In genomic region chr2:106105151-106105922, GRCh38 we compare ENCODE assay signal across 26 cellular contexts.
A peak's percentile ranks its signal among the peaks of the same experiment; 100 is the strongest.
DNase-seq lines count a peak whose midpoint lies in the region; ATAC-seq, FAIRE-seq and TF ChIP-seq lines count a peak whose summit lies in the region.
"Had no signal": no experiment of that assay in that cellular context is flagged by ENCODE, and none has a peak within 500 bp of the region (broad histone marks: within the 10 kb centered on the region; RNA-seq: fewer than 3 reads in every experiment).

No MANE protein-coding gene starts in this region.

- H3K4me1 Mint-ChIP-seq in activated T-cell treated with anti-CD3 and anti-CD28 coated beads, Interleukin-2, amount 50 U/mL, for 24 hours (ENCODE audit: low read depth), result peaks cover 4% of the 10 kb centered on the region
- H3K4me1 Mint-ChIP-seq in activated T-cell treated with anti-CD3 and anti-CD28 coated beads, Interleukin-2, amount 50 U/mL, for 72 hours (ENCODE audit: low read depth), result no peaks in the 10 kb centered on the region
- H3K4me1 Mint-ChIP-seq in GM23338, result no peaks in the 10 kb centered on the region
- H3K4me1 Mint-ChIP-seq in activated T-helper 1 cell treated with anti-CD3 and anti-CD28 coated beads, Interleukin-12 subunit alpha, Interleukin-12 subunit beta, Interleukin-2, Interleukin-4 antibody, amounts not matched to agents 30 ng/mL and 10 ng/mL and 1 ng/mL, durations not matched to agents 14 hours and 24 hours and 36 hours (ENCODE audit: low read depth), result peaks cover 16% of the 10 kb centered on the region
- H3K4me1 Mint-ChIP-seq in stimulated activated naive B cell treated with anti-CD40 and anti-IgM and Interleukin-4, amounts not matched to agents 10 μg/mL and 1 μg/mL and 100 μg/mL, for 72 hours, result peaks cover 17 to 28% of the 10 kb centered on the region in 2 donors
- peaks cover 0 to 8% of the 10 kb centered on the region in 2 donors for H3K4me1 Mint-ChIP-seq in natural killer cell treated with Interleukin-12 subunit alpha and Interleukin-12 subunit beta and Interleukin-15 and Interleukin-18, amount 100 ng/mL, for 72 hours (ENCODE audit: low read depth in 2 of 2)

- no peaks in the 10 kb centered on the region for H3K4me1 ChIP-seq in GM23338 (ENCODE audit: insufficient read depth)
- H3K4me1 ChIP-seq: Peyer's patch, prostate gland had no signal

- H2AFZ ChIP-seq in GM23338, result no peak overlapping the region
- H2AFZ ChIP-seq: GM23248 had no signal

- no peak for FAIRE-seq in HTR-8/SVneo (lab: Jason Lieb, UNC)

- no peaks in the 10 kb centered on the region for H3F3A ChIP-seq in GM23338 (replicated peaks; ENCODE audit: low read depth)

- no peak overlapping the region for H3K4me3 ChIP-seq in GM23338
- H3K4me3 ChIP-seq: GM23248, Peyer's patch, prostate gland, sigmoid colon, tibial nerve had no signal

- no peak for ATAC-seq in activated T-cell treated with anti-CD3 and anti-CD28 coated beads, Interleukin-2, amount 50 U/mL, for 72 hours (replicated peaks in 1 of 2)
- no peak for ATAC-seq in GM23338
- ATAC-seq in stimulated activated naive B cell treated with anti-CD40 and anti-IgM and Interleukin-4, amounts not matched to agents 10 μg/mL and 1 μg/mL and 100 μg/mL, for 72 hours (replicated peaks), result no peak
- no peak for ATAC-seq in natural killer cell treated with Interleukin-12 subunit alpha and Interleukin-12 subunit beta and Interleukin-15 and Interleukin-18, amount 100 ng/mL, for 72 hours

- peak overlapping the region; percentile 55; the same call in 1 of the 2 replicates for H3K27ac ChIP-seq in GM23338 (ENCODE audit: low read depth)
- H3K27ac ChIP-seq: GM23248, Peyer's patch, prostate gland, sigmoid colon, tibial nerve had no signal

- no peaks in the 10 kb centered on the region for H3K27me3 ChIP-seq in GM23338 (ENCODE audit: insufficient read depth)
- H3K27me3 ChIP-seq: Peyer's patch, sigmoid colon, tibial nerve had no signal

- H3K36me3 ChIP-seq in GM23338 (ENCODE audit: insufficient read depth), result peaks cover 2% of the 10 kb centered on the region; the same call in 1 of the 2 replicates
- H3K36me3 ChIP-seq: prostate gland had no signal

- H4K20me1 ChIP-seq in GM23338 (replicated peaks; ENCODE audit: insufficient read depth), result peaks cover 9% of the 10 kb centered on the region

- H3K79me2 ChIP-seq in GM23338 (replicated peaks; ENCODE audit: insufficient read depth), result no peaks in the 10 kb centered on the region

- intact Hi-C loops in activated T-helper 1 cell treated with anti-CD3 and anti-CD28 coated beads, Interleukin-12 subunit alpha, Interleukin-12 subunit beta, Interleukin-2, Interleukin-4 antibody, amounts not matched to agents 30 ng/mL and 10 ng/mL and 1 ng/mL, durations not matched to agents 14 hours and 24 hours and 36 hours (cut with micrococcal nuclease), result loop anchor here (2.0 to 5.0 kb wide), 3 partner anchors 37 to 477 kb away; no protein-coding TSS in a partner anchor

- H3K9me2 ChIP-seq in GM23338 (ENCODE audit: insufficient read depth), result no peaks in the 10 kb centered on the region

- H3K27me3 Mint-ChIP-seq in activated T-cell treated with anti-CD3 and anti-CD28 coated beads, Interleukin-2, amount 50 U/mL, for 24 hours, result no peaks in the 10 kb centered on the region
- no peaks in the 10 kb centered on the region for H3K27me3 Mint-ChIP-seq in activated T-cell treated with anti-CD3 and anti-CD28 coated beads, Interleukin-2, amount 50 U/mL, for 72 hours (ENCODE audit: low read depth)
- peaks cover 2% of the 10 kb centered on the region for H3K27me3 Mint-ChIP-seq in GM23338 (ENCODE audit: insufficient read depth, low read depth, poor library complexity)
- H3K27me3 Mint-ChIP-seq in activated T-helper 1 cell treated with anti-CD3 and anti-CD28 coated beads, Interleukin-12 subunit alpha, Interleukin-12 subunit beta, Interleukin-2, Interleukin-4 antibody, amounts not matched to agents 30 ng/mL and 10 ng/mL and 1 ng/mL, durations not matched to agents 14 hours and 24 hours and 36 hours (ENCODE audit: insufficient read depth), result no peaks in the 10 kb centered on the region
- H3K27me3 Mint-ChIP-seq in stimulated activated naive B cell treated with anti-CD40 and anti-IgM and Interleukin-4, amounts not matched to agents 10 μg/mL and 1 μg/mL and 100 μg/mL, for 72 hours, result no peaks in the 10 kb centered on the region
- H3K27me3 Mint-ChIP-seq in natural killer cell treated with Interleukin-12 subunit alpha and Interleukin-12 subunit beta and Interleukin-15 and Interleukin-18, amount 100 ng/mL, for 72 hours, result no peaks in the 10 kb centered on the region
- H3K27me3 Mint-ChIP-seq: B cell had no signal

- peaks cover 47% of the 10 kb centered on the region for H3K36me3 Mint-ChIP-seq in activated T-cell treated with anti-CD3 and anti-CD28 coated beads, Interleukin-2, amount 50 U/mL, for 24 hours (ENCODE audit: low read depth)
- H3K36me3 Mint-ChIP-seq in activated T-cell treated with anti-CD3 and anti-CD28 coated beads, Interleukin-2, amount 50 U/mL, for 72 hours (ENCODE audit: insufficient read depth in 2 of 2), result peaks cover 0 to 3% of the 10 kb centered on the region in 2 donors
- peaks cover 26% of the 10 kb centered on the region for H3K36me3 Mint-ChIP-seq in GM23338 (ENCODE audit: low read depth)
- H3K36me3 Mint-ChIP-seq in activated T-helper 1 cell treated with anti-CD3 and anti-CD28 coated beads, Interleukin-12 subunit alpha, Interleukin-12 subunit beta, Interleukin-2, Interleukin-4 antibody, amounts not matched to agents 30 ng/mL and 10 ng/mL and 1 ng/mL, durations not matched to agents 14 hours and 24 hours and 36 hours (ENCODE audit: low read depth), result peaks cover 9% of the 10 kb centered on the region
- peaks cover 17 to 35% of the 10 kb centered on the region in 2 donors for H3K36me3 Mint-ChIP-seq in stimulated activated naive B cell treated with anti-CD40 and anti-IgM and Interleukin-4, amounts not matched to agents 10 μg/mL and 1 μg/mL and 100 μg/mL, for 72 hours
- no peaks in the 10 kb centered on the region for H3K36me3 Mint-ChIP-seq in natural killer cell treated with Interleukin-12 subunit alpha and Interleukin-12 subunit beta and Interleukin-15 and Interleukin-18, amount 100 ng/mL, for 72 hours

- H3K9me3 Mint-ChIP-seq in activated T-cell treated with anti-CD3 and anti-CD28 coated beads, Interleukin-2, amount 50 U/mL, for 24 hours, result no peaks in the 10 kb centered on the region
- H3K9me3 Mint-ChIP-seq in activated T-cell treated with anti-CD3 and anti-CD28 coated beads, Interleukin-2, amount 50 U/mL, for 72 hours, result no peaks in the 10 kb centered on the region
- no peaks in the 10 kb centered on the region for H3K9me3 Mint-ChIP-seq in GM23338
- no peaks in the 10 kb centered on the region for H3K9me3 Mint-ChIP-seq in activated T-helper 1 cell treated with anti-CD3 and anti-CD28 coated beads, Interleukin-12 subunit alpha, Interleukin-12 subunit beta, Interleukin-2, Interleukin-4 antibody, amounts not matched to agents 30 ng/mL and 10 ng/mL and 1 ng/mL, durations not matched to agents 14 hours and 24 hours and 36 hours
- no peaks in the 10 kb centered on the region for H3K9me3 Mint-ChIP-seq in stimulated activated naive B cell treated with anti-CD40 and anti-IgM and Interleukin-4, amounts not matched to agents 10 μg/mL and 1 μg/mL and 100 μg/mL, for 72 hours
- no peaks in the 10 kb centered on the region for H3K9me3 Mint-ChIP-seq in natural killer cell treated with Interleukin-12 subunit alpha and Interleukin-12 subunit beta and Interleukin-15 and Interleukin-18, amount 100 ng/mL, for 72 hours
- H3K9me3 Mint-ChIP-seq: activated T-cell treated with anti-CD3 and anti-CD28 coated beads, Interleukin-2, amount 50 U/mL, for 4 hours; CD8-positive, alpha-beta memory T cell had no signal

- no peak for DNase-seq in activated T-cell treated with anti-CD3 and anti-CD28 coated beads, Interleukin-2, amount 50 U/mL, for 24 hours
- DNase-seq in activated T-cell treated with anti-CD3 and anti-CD28 coated beads, Interleukin-2, amount 50 U/mL, for 72 hours, result no peak
- DNase-seq in GM23338 (ENCODE audit: low spot score) (no peak), HTR-8/SVneo (ENCODE audit: insufficient read length, low spot score) (no peak)
- DNase-seq in activated T-helper 1 cell treated with anti-CD3 and anti-CD28 coated beads, Interleukin-12 subunit alpha, Interleukin-12 subunit beta, Interleukin-2, Interleukin-4 antibody, amounts not matched to agents 30 ng/mL and 10 ng/mL and 1 ng/mL, durations not matched to agents 14 hours and 24 hours and 36 hours (ENCODE audit: low spot score), result no peak
- no peak for DNase-seq in stimulated activated naive B cell treated with anti-CD40 and anti-IgM and Interleukin-4, amounts not matched to agents 10 μg/mL and 1 μg/mL and 100 μg/mL, for 72 hours
- no peak for DNase-seq in natural killer cell treated with Interleukin-12 subunit alpha and Interleukin-12 subunit beta and Interleukin-15 and Interleukin-18, amount 100 ng/mL, for 72 hours (ENCODE audit: low spot score)
- DNase-seq: ACHN; activated CD4-positive, alpha-beta T cell treated with anti-CD3 and anti-CD28 coated beads for 1 hour; activated naive CD4-positive, alpha-beta T cell treated with Interleukin-2 at 50 U/mL for 16 hours; activated T-cell treated with anti-CD3 and anti-CD28 coated beads, Interleukin-2, amount 50 U/mL, for 4 hours; cortex of kidney; effector memory CD4-positive, alpha-beta T cell; GM23248; islet precursor cell; left ventricle myocardium superior; NCI-H187 treated with DMSO at 0.1 percent for 48 hours; Peyer's patch; SHP77; sigmoid colon; stimulated activated CD4-positive, alpha-beta T cell treated with anti-CD3 and anti-CD28 coated beads, Interleukin-12 subunit alpha, Interleukin-12 subunit beta, amount 100 ng/mL, for 4 hours; stimulated activated CD4-positive, alpha-beta T cell treated with anti-CD3 and anti-CD28 coated beads, Interleukin-2, amount 100 ng/mL, for 48 hours had no signal

- no peak for TF ChIP-seq CTCF in GM23338 (conservative IDR thresholded peaks at IDR 0.05; ENCODE audit: low read depth in 2 of 2)

- peak overlapping the region; percentile 24 for H3K27ac Mint-ChIP-seq in activated T-cell treated with anti-CD3 and anti-CD28 coated beads, Interleukin-2, amount 50 U/mL, for 24 hours
- no peak overlapping the region for H3K27ac Mint-ChIP-seq in activated T-cell treated with anti-CD3 and anti-CD28 coated beads, Interleukin-2, amount 50 U/mL, for 72 hours
- H3K27ac Mint-ChIP-seq in GM23338, result no peak overlapping the region; the same call in 1 of the 2 replicates
- peak overlapping the region; percentile 29 for H3K27ac Mint-ChIP-seq in activated T-helper 1 cell treated with anti-CD3 and anti-CD28 coated beads, Interleukin-12 subunit alpha, Interleukin-12 subunit beta, Interleukin-2, Interleukin-4 antibody, amounts not matched to agents 30 ng/mL and 10 ng/mL and 1 ng/mL, durations not matched to agents 14 hours and 24 hours and 36 hours
- peak overlapping the region; percentile 37 for H3K27ac Mint-ChIP-seq in stimulated activated naive B cell treated with anti-CD40 and anti-IgM and Interleukin-4, amounts not matched to agents 10 μg/mL and 1 μg/mL and 100 μg/mL, for 72 hours
- H3K27ac Mint-ChIP-seq in natural killer cell treated with Interleukin-12 subunit alpha and Interleukin-12 subunit beta and Interleukin-15 and Interleukin-18, amount 100 ng/mL, for 72 hours, result no peak overlapping the region
- H3K27ac Mint-ChIP-seq: B cell had no signal

- H3K4me3 Mint-ChIP-seq in activated T-cell treated with anti-CD3 and anti-CD28 coated beads, Interleukin-2, amount 50 U/mL, for 24 hours, result no peak overlapping the region
- no peak overlapping the region for H3K4me3 Mint-ChIP-seq in activated T-cell treated with anti-CD3 and anti-CD28 coated beads, Interleukin-2, amount 50 U/mL, for 72 hours
- no peak overlapping the region for H3K4me3 Mint-ChIP-seq in GM23338
- no peak overlapping the region for H3K4me3 Mint-ChIP-seq in activated T-helper 1 cell treated with anti-CD3 and anti-CD28 coated beads, Interleukin-12 subunit alpha, Interleukin-12 subunit beta, Interleukin-2, Interleukin-4 antibody, amounts not matched to agents 30 ng/mL and 10 ng/mL and 1 ng/mL, durations not matched to agents 14 hours and 24 hours and 36 hours
- H3K4me3 Mint-ChIP-seq in stimulated activated naive B cell treated with anti-CD40 and anti-IgM and Interleukin-4, amounts not matched to agents 10 μg/mL and 1 μg/mL and 100 μg/mL, for 72 hours, result no peak overlapping the region
- no peak overlapping the region for H3K4me3 Mint-ChIP-seq in natural killer cell treated with Interleukin-12 subunit alpha and Interleukin-12 subunit beta and Interleukin-15 and Interleukin-18, amount 100 ng/mL, for 72 hours
- H3K4me3 Mint-ChIP-seq: activated T-cell treated with anti-CD3 and anti-CD28 coated beads, Interleukin-2, amount 50 U/mL, for 4 hours; B cell; CD8-positive, alpha-beta memory T cell had no signal

- H3K4me2 ChIP-seq in GM23338, result no peak overlapping the region

Comparison
In these comparisons a context has a peak if more than half of its experiments do, and no peak if none do; other contexts are left out.
1. H3K27ac Mint-ChIP-seq: peak in activated T-cell treated with anti-CD3 and anti-CD28 coated beads, Interleukin-2, amount 50 U/mL, for 24 hours (single experiment), activated T-helper 1 cell treated with anti-CD3 and anti-CD28 coated beads, Interleukin-12 subunit alpha, Interleukin-12 subunit beta, Interleukin-2, Interleukin-4 antibody, amounts not matched to agents 30 ng/mL and 10 ng/mL and 1 ng/mL, durations not matched to agents 14 hours and 24 hours and 36 hours (single experiment) and stimulated activated naive B cell treated with anti-CD40 and anti-IgM and Interleukin-4, amounts not matched to agents 10 μg/mL and 1 μg/mL and 100 μg/mL, for 72 hours (single experiment); none in activated T-cell treated with anti-CD3 and anti-CD28 coated beads, Interleukin-2, amount 50 U/mL, for 72 hours (single experiment), GM23338 (single experiment) and natural killer cell treated with Interleukin-12 subunit alpha and Interleukin-12 subunit beta and Interleukin-15 and Interleukin-18, amount 100 ng/mL, for 72 hours (0 of 2).